ENCODE assay signal across 7 cellular contexts in genomic region chrX:40096395-40097091, GRCh38. TPM values are rescaled to one million over a fixed set of nuclear protein-coding genes. Genes with fewer than 3 reads are reported as not detected.
DNase-seq lines count a peak whose midpoint lies in the region; ATAC-seq lines count a peak whose summit lies in the region.

No MANE protein-coding gene starts in this region.

- H3K36me3 ChIP-seq in rectal smooth muscle tissue (ENCODE audit: control insufficient read depth, insufficient read depth, low read length) = no peaks in the 10 kb centered on the region

- H3K36me3 Mint-ChIP-seq in activated naive CD4-positive, alpha-beta T cell treated with anti-CD3 and anti-CD28 coated beads, Interleukin-2, amount 50 U/mL, for 72 hours = peaks cover 11% of the 10 kb centered on the region in 2 donors

- intact Hi-C loops in left ventricle myocardium superior (cut with micrococcal nuclease) = no loop called here

- peak; percentile 4 to 11 for ATAC-seq in activated naive CD4-positive, alpha-beta T cell treated with anti-CD3 and anti-CD28 coated beads, Interleukin-2, amount 50 U/mL, for 72 hours
- ATAC-seq in left ventricle myocardium superior = peak; percentile 24
- no peak for ATAC-seq in GM21423 (IDR thresholded peaks at IDR 0.05; ENCODE audit: unreplicated experiment)

- H3K27ac ChIP-seq in rectal smooth muscle tissue (ENCODE audit: low read depth, low read length) = peak overlapping the region; percentile 72

- H3K27ac Mint-ChIP-seq in activated naive CD4-positive, alpha-beta T cell treated with anti-CD3 and anti-CD28 coated beads, Interleukin-2, amount 50 U/mL, for 72 hours = peak overlapping the region; percentile 74 to 88

- H3K4me1 ChIP-seq in rectal smooth muscle tissue (ENCODE audit: control insufficient read depth, insufficient read depth, low read length) = peaks cover 9% of the 10 kb centered on the region

- H3K9ac ChIP-seq in rectal smooth muscle tissue (ENCODE audit: low read length) = no peak overlapping the region

- H3K27me3 ChIP-seq in rectal smooth muscle tissue (ENCODE audit: control insufficient read depth, insufficient read depth, low read length) = peaks cover 4% of the 10 kb centered on the region

- DNase-seq in GM19238 (ENCODE audit: insufficient read length, low spot score) = peak; percentile 51
- DNase-seq in RKO (ENCODE audit: low spot score) = peak; percentile 20
- DNase-seq in activated naive CD4-positive, alpha-beta T cell treated with anti-CD3 and anti-CD28 coated beads, Interleukin-2, amount 50 U/mL, for 72 hours (ENCODE audit: low spot score in 2 of 2) = no peak
- peak; percentile 57 for DNase-seq in left ventricle myocardium superior
- no peak for DNase-seq in mesenteric fat pad (ENCODE audit: low spot score)

- peak overlapping the region; percentile 65 for H3K4me3 ChIP-seq in rectal smooth muscle tissue (ENCODE audit: low read length)

- no peaks in the 10 kb centered on the region for H3K9me3 Mint-ChIP-seq in activated naive CD4-positive, alpha-beta T cell treated with anti-CD3 and anti-CD28 coated beads, Interleukin-2, amount 50 U/mL, for 72 hours

RNA-seq across cellular contexts. Expression of gene BCOR, which starts 1.2 kb away (rescaled TPM):
- 10 to 100 TPM; 46.9 to 48.3 TPM for total RNA-seq in activated naive CD4-positive, alpha-beta T cell treated with anti-CD3 and anti-CD28 coated beads, Interleukin-2, amount 50 U/mL, for 72 hours
- 16.4 TPM for total RNA-seq in left ventricle myocardium superior
- total RNA-seq in mesenteric fat pad = 20.5 TPM

Comparison
In these comparisons a context has a peak if more than half of its experiments do, and no peak if none do; other contexts are left out.
1. DNase-seq: peak in GM19238 (single experiment), RKO (single experiment) and left ventricle myocardium superior (single experiment); none in activated naive CD4-positive, alpha-beta T cell treated with anti-CD3 and anti-CD28 coated beads, Interleukin-2, amount 50 U/mL, for 72 hours (0 of 2) and mesenteric fat pad (single experiment).